In the genomic region with DNA sequence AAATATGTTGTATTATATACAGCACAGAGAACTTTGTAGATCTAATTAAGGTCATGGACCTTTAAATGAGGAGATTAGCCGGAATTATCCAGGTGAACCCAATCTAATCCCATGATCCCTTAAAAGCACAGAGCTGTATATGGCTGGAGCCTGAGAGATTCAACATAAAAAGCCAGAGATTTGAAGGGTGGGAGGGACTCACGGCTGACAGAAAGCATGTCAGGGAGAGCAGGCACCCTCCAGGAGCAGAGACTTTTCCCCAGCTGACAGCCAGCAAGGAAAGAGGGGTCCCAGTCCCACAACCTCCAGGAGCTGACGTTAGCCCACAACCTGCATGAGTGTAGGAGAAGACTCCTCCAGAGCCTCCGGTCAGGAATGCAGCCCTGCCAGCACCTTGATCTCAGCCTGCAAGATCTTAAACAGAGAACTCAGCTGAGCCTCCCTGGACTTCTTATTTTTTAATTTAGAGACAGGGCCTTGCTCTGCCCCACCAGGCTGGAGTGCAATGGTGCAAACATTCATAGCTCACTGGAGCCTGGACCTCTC, we compare ENCODE assay signal across 16 cellular contexts. TPM values are rescaled to one million over a fixed set of nuclear protein-coding genes. Genes with fewer than 3 reads are reported as not detected.
DNase-seq lines count a peak whose midpoint lies in the region; ATAC-seq and TF ChIP-seq lines count a peak whose summit lies in the region.
"Had no signal": no experiment of that assay in that cellular context is flagged by ENCODE, and none has a peak within 500 bp of the region (broad histone marks: within the 10 kb centered on the region; RNA-seq: fewer than 3 reads in every experiment).

No MANE protein-coding gene starts in this region.

- no peak for TF ChIP-seq CTCF in endodermal cell (conservative IDR thresholded peaks at IDR 0.05)

- WGBS in endodermal cell (ENCODE audit: insufficient coverage in 1 of 2, insufficient read length in 1 of 2), 2 experiments = 70 to 87% methylated on average over 2 to 4 of the region's 4 CpGs

- ATAC-seq in HG02798 (IDR thresholded peaks at IDR 0.05; ENCODE audit: poor library complexity, unreplicated experiment) (no peak), left ventricle myocardium superior (no peak)
- ATAC-seq: A549, K562, T-cell had no signal

- CTCF ChIA-PET in activated CD4-positive, alpha-beta T cell treated with anti-CD3 and anti-CD28 coated beads, Interleukin-2, amount 10 ng/mL, durations not matched to agents 7 days and 5 days (lab: Charles Lee) = interaction anchor here (0.8 to 1.6 kb wide), 3 partner anchors 9 to 67 kb away, joined by 3 to 5 read pairs (median 4); no protein-coding TSS in a partner anchor

- H3K27me3 ChIP-seq in endodermal cell (ENCODE audit: control insufficient read depth, insufficient read depth, low read length, poor library complexity, severe bottlenecking) = no peaks in the 10 kb centered on the region
- H3K27me3 ChIP-seq: Peyer's patch had no signal

- H3K9me3 Mint-ChIP-seq in activated CD4-positive, alpha-beta T cell treated with anti-CD3 and anti-CD28 coated beads, Interleukin-2, amount 10 ng/mL, durations not matched to agents 7 days and 5 days = no peaks in the 10 kb centered on the region
- no peaks in the 10 kb centered on the region for H3K9me3 Mint-ChIP-seq in endodermal cell
- H3K9me3 Mint-ChIP-seq: T-cell had no signal

- H3K27ac ChIP-seq in endodermal cell (ENCODE audit: low read depth, low read length) = no peak overlapping the region
- H3K27ac ChIP-seq: A549, Peyer's patch had no signal

- no peaks in the 10 kb centered on the region for H3K36me3 ChIP-seq in endodermal cell (ENCODE audit: control insufficient read depth, insufficient read depth, low read length)
- H3K36me3 ChIP-seq: HAP-1, Peyer's patch had no signal

- H3K4me3 ChIP-seq in endodermal cell (ENCODE audit: low read length) = no peak overlapping the region
- H3K4me3 ChIP-seq: A549, HAP-1, K562, Peyer's patch had no signal

- H3K27ac Mint-ChIP-seq in activated CD4-positive, alpha-beta T cell treated with anti-CD3 and anti-CD28 coated beads, Interleukin-2, amount 10 ng/mL, durations not matched to agents 7 days and 5 days = peak overlapping the region; percentile 14
- no peak overlapping the region for H3K27ac Mint-ChIP-seq in endodermal cell
- H3K27ac Mint-ChIP-seq: T-cell had no signal

- H3K27me3 Mint-ChIP-seq in activated CD4-positive, alpha-beta T cell treated with anti-CD3 and anti-CD28 coated beads, Interleukin-2, amount 10 ng/mL, durations not matched to agents 7 days and 5 days = no peaks in the 10 kb centered on the region
- H3K27me3 Mint-ChIP-seq in endodermal cell (ENCODE audit: insufficient read depth) = no peaks in the 10 kb centered on the region
- H3K27me3 Mint-ChIP-seq: T-cell had no signal

- POLR2A ChIA-PET in activated CD4-positive, alpha-beta T cell treated with anti-CD3 and anti-CD28 coated beads, Interleukin-2, amount 10 ng/mL, durations not matched to agents 7 days and 5 days (lab: Charles Lee) = no interaction called here

- H3K36me3 Mint-ChIP-seq in activated CD4-positive, alpha-beta T cell treated with anti-CD3 and anti-CD28 coated beads, Interleukin-2, amount 10 ng/mL, durations not matched to agents 7 days and 5 days (ENCODE audit: low read depth) = no peaks in the 10 kb centered on the region
- H3K36me3 Mint-ChIP-seq in endodermal cell (ENCODE audit: low read depth) = no peaks in the 10 kb centered on the region
- H3K36me3 Mint-ChIP-seq: T-cell had no signal

- H3K4me3 Mint-ChIP-seq in activated CD4-positive, alpha-beta T cell treated with anti-CD3 and anti-CD28 coated beads, Interleukin-2, amount 10 ng/mL, durations not matched to agents 7 days and 5 days = no peak overlapping the region
- no peak overlapping the region for H3K4me3 Mint-ChIP-seq in endodermal cell
- H3K4me3 Mint-ChIP-seq: T-cell had no signal

- H3K9ac ChIP-seq in endodermal cell (ENCODE audit: extremely low read depth, low read length, poor library complexity, severe bottlenecking) = no peak overlapping the region

- no peak for DNase-seq in activated CD4-positive, alpha-beta T cell treated with anti-CD3 and anti-CD28 coated beads, Interleukin-2, amount 10 ng/mL, durations not matched to agents 7 days and 5 days
- no peak for DNase-seq in activated CD4-positive, alpha-beta T cell treated with anti-CD3 and anti-CD28 coated beads, Interleukin-2, amount 50 U/mL, for 4 hours
- DNase-seq in NCI-H82 (lab: John Stamatoyannopoulos, UW) (peak; percentile 93), endodermal cell (peak; percentile 52), left ventricle myocardium superior (no peak)
- DNase-seq in activated naive CD4-positive, alpha-beta T cell treated with Interleukin-2 at 50 U/mL for 16 hours = no peak
- DNase-seq: C1 segment of cervical spinal cord, NCI-H1105, Peyer's patch, T-cell had no signal

- no peaks in the 10 kb centered on the region for H3K9me3 ChIP-seq in endodermal cell (ENCODE audit: control insufficient read depth, low read length)
- H3K9me3 ChIP-seq: A549, HAP-1, Peyer's patch had no signal

- intact Hi-C loops in left ventricle myocardium superior (cut with micrococcal nuclease) = no loop called here

- H3K4me1 Mint-ChIP-seq in activated CD4-positive, alpha-beta T cell treated with anti-CD3 and anti-CD28 coated beads, Interleukin-2, amount 10 ng/mL, durations not matched to agents 7 days and 5 days = peaks cover 37% of the 10 kb centered on the region
- peaks cover 7% of the 10 kb centered on the region for H3K4me1 Mint-ChIP-seq in endodermal cell

- H3K4me1 ChIP-seq in endodermal cell (ENCODE audit: control insufficient read depth, insufficient read depth, low read length) = no peaks in the 10 kb centered on the region
- H3K4me1 ChIP-seq: A549 had no signal

RNA-seq across cellular contexts. Expression of gene ADA2, which starts 20.0 kb away (rescaled TPM):
- 100 to 1,000 TPM; 118 to 137 TPM for total RNA-seq in activated CD4-positive, alpha-beta T cell treated with anti-CD3 and anti-CD28 coated beads, Interleukin-2, amount 10 ng/mL, durations not matched to agents 7 days and 5 days
- total RNA-seq in endodermal cell (10 to 100 TPM; 57.6 to 86.8 TPM), left ventricle myocardium superior (34.0 TPM)
- polyA plus RNA-seq in endodermal cell (2013, experiment 1 of 2) = 14.5 TPM
- polyA plus RNA-seq in endodermal cell (2013, experiment 2 of 2) = 12.1 TPM
- total RNA-seq: NCI-H460, SK-MEL-5 had no signal
- polyA plus RNA-seq: K562 had no signal

Comparison
In these comparisons a context has a peak if more than half of its experiments do, and no peak if none do; other contexts are left out.
1. DNase-seq: peak in NCI-H82 (single experiment) and endodermal cell (single experiment); none in activated CD4-positive, alpha-beta T cell treated with anti-CD3 and anti-CD28 coated beads, Interleukin-2, amount 10 ng/mL, durations not matched to agents 7 days and 5 days (single experiment), activated CD4-positive, alpha-beta T cell treated with anti-CD3 and anti-CD28 coated beads, Interleukin-2, amount 50 U/mL, for 4 hours (0 of 2), activated naive CD4-positive, alpha-beta T cell treated with Interleukin-2 at 50 U/mL for 16 hours (single experiment) and left ventricle myocardium superior (single experiment).